In the genomic region with DNA sequence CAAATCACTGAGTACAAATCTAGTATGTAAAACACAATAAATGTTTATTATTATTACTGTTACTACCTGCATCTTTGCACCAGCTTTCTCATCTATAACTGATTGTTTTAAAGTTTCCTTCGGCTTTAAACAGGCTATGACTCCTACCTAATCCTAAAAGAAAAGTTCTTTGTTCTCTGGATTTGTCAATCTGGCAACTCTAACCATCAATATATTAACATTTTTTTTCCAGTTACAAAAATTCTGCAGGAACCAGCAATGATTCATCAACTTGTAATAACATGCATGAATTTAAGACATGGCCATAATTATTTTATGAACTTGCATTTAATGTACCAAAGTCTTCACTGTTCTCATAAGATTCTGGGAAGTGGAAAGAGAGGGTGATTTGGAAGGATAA, we compare ENCODE assay signal across 17 cellular contexts.
"Had no signal": no experiment of that assay in that cellular context is flagged by ENCODE, and none has a peak within 500 bp of the region (broad histone marks: within the 10 kb centered on the region; RNA-seq: fewer than 3 reads in every experiment).

No MANE protein-coding gene starts in this region.

- H3K4me1 ChIP-seq: SJSA1 had no signal

- H3K4me3 Mint-ChIP-seq: activated CD8-positive, alpha-beta T cell treated with anti-CD3 and anti-CD28 coated beads, Interleukin-2, amount 10 ng/mL, durations not matched to agents 7 days and 5 days; activated naive CD8-positive, alpha-beta T cell; WTC11 had no signal

- DNase-seq: activated CD4-positive, alpha-beta T cell treated with anti-CD3 and anti-CD28 coated beads for 4 hours; activated CD8-positive, alpha-beta memory T cell treated with anti-CD3 and anti-CD28 coated beads, Interleukin-2, amount 50 U/mL, for 4 hours; activated CD8-positive, alpha-beta T cell treated with anti-CD3 and anti-CD28 coated beads, Interleukin-2, amount 10 ng/mL, durations not matched to agents 7 days and 5 days; activated gamma-delta T cell; activated T-cell treated with anti-CD3 and anti-CD28 coated beads, Interleukin-2, amount 50 U/mL, for 48 hours; glutamatergic neuron; hypothalamus; ovary; stimulated activated CD4-positive, alpha-beta T cell treated with anti-CD3 and anti-CD28 coated beads, Interleukin-4, amount 100 ng/mL, for 24 hours; stimulated activated naive CD4-positive, alpha-beta T cell; substantia nigra; T-helper 2 cell; trophoblast cell had no signal

- ATAC-seq: activated CD8-positive, alpha-beta T cell treated with anti-CD3 and anti-CD28 coated beads, Interleukin-2, amount 10 ng/mL, durations not matched to agents 7 days and 5 days; WTC11 had no signal

- H3K36me3 ChIP-seq: esophagus muscularis mucosa, ovary, SJSA1 had no signal

- H3K27ac Mint-ChIP-seq: activated CD8-positive, alpha-beta T cell treated with anti-CD3 and anti-CD28 coated beads, Interleukin-2, amount 10 ng/mL, durations not matched to agents 7 days and 5 days; activated naive CD8-positive, alpha-beta T cell; WTC11 had no signal

- H3K27me3 ChIP-seq: esophagus muscularis mucosa, ovary, SJSA1 had no signal

- H3K4me3 ChIP-seq: esophagus muscularis mucosa, ovary, SJSA1 had no signal

- H3K9me3 ChIP-seq: esophagus muscularis mucosa, ovary, SJSA1 had no signal

- H3K27ac ChIP-seq: esophagus muscularis mucosa, ovary, SJSA1 had no signal

- H3K36me3 Mint-ChIP-seq: activated naive CD8-positive, alpha-beta T cell; WTC11 had no signal
